Comparison of ENCODE assay signal across 8 cellular contexts in the genomic region with DNA sequence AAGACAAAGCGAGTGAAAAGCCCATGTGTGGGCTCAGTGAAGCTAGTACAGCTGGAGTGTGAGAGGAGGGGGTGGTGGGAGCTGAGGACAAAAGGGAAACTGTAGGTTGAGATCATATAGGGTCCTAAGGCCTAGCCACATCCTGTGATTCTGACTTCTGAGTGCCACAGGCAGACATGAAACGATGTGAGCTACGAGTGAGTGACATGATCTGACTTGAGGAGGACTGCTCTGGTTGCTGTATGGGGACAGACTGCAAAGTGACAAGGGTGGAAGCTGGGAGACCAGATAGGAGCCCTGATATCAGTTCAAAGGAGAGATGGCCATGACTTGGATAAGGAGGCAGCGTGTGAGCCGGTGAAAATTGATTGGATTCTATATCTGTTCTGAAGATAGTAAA.
DNase-seq lines count a peak whose midpoint lies in the region; ATAC-seq and TF ChIP-seq lines count a peak whose summit lies in the region.

No MANE protein-coding gene starts in this region.

- no TSS peak for BruUV-seq in MCF 10A (replicated peaks; lab: Mats Ljungman, UMichigan)
- BruUV-seq in IMR-90 (replicated peaks; lab: Mats Ljungman, UMichigan), result no TSS peak

- H3K9me3 ChIP-seq in breast epithelium (no peaks in the 10 kb centered on the region), IMR-90 (ENCODE audit: control insufficient read depth, insufficient read depth, low read length) (no peaks in the 10 kb centered on the region), thymus (ENCODE audit: control insufficient read depth) (no peaks in the 10 kb centered on the region), hepatocyte (ENCODE audit: low read depth) (no peaks in the 10 kb centered on the region)

- DNase-seq in MCF 10A (ENCODE audit: unreplicated experiment), result no peak
- no peak for DNase-seq in breast epithelium (ENCODE audit: low spot score in 2 of 2)
- no peak for DNase-seq in IMR-90
- DNase-seq in activated naive CD8-positive, alpha-beta T cell treated with anti-CD3 and anti-CD28 coated beads for 36 hours, result peak; percentile 54
- DNase-seq in RKO (ENCODE audit: low spot score), result no peak
- DNase-seq in hepatocyte (ENCODE audit: low spot score), result no peak
- no peak for DNase-seq in MV-4-11 (lab: John Stamatoyannopoulos, UW)

- H3K4me1 ChIP-seq in breast epithelium (peaks cover 0 to 6% of the 10 kb centered on the region in 2 donors), IMR-90 (ENCODE audit: control insufficient read depth, insufficient read depth, low read length) (peaks cover 32% of the 10 kb centered on the region), thymus (ENCODE audit: control insufficient read depth, insufficient read depth, low read length) (peaks cover 55% of the 10 kb centered on the region), hepatocyte (ENCODE audit: insufficient read depth) (peaks cover 11% of the 10 kb centered on the region)

- WGBS in IMR-90 (ENCODE audit: extremely low coverage in 2 of 2, insufficient read length in 1 of 2), 2 experiments, result 88% methylated on average over 4 of the region's 5 CpGs; no CpG with 5 or more reads in 1 of the 2 experiments
- 24% methylated on average over 5 of the region's 5 CpGs for WGBS in thymus
- WGBS in hepatocyte (ENCODE audit: low lambda C conversion rate, missing lambda C conversion rate), result 86% methylated on average over 5 of the region's 5 CpGs

- TF ChIP-seq POLR2A in breast epithelium (IDR thresholded peaks at IDR 0.05) (no peak), IMR-90 (IDR thresholded peaks at IDR 0.05; ENCODE audit: low read depth, low read length) (no peak)

- no peak overlapping the region for H2AK9ac ChIP-seq in IMR-90 (replicated peaks; ENCODE audit: low read depth, low read length, poor library complexity)

- H3K4me2 ChIP-seq in IMR-90 (ENCODE audit: low read depth, low read length) (no peak overlapping the region), hepatocyte (no peak overlapping the region)

- peak overlapping the region; percentile 53; the same call in 1 of the 2 replicates for H4K91ac ChIP-seq in IMR-90 (ENCODE audit: insufficient read depth, low read depth, low read length)

- peak overlapping the region; percentile 81 for H3K4ac ChIP-seq in IMR-90 (ENCODE audit: low read depth, low read length)

- H4K20me1 ChIP-seq in IMR-90 (ENCODE audit: insufficient read depth, low read length), result no peaks in the 10 kb centered on the region; the same call in 1 of the 2 replicates
- H4K20me1 ChIP-seq in hepatocyte (ENCODE audit: insufficient read depth, poor library complexity, severe bottlenecking), result no peaks in the 10 kb centered on the region

- no peak for TF ChIP-seq RAD21 in IMR-90 (IDR thresholded peaks at IDR 0.05; ENCODE audit: low read length)

- peak overlapping the region; percentile 44 to 53; a peak in 2 of 4 replicates for H4K8ac ChIP-seq in IMR-90 (ENCODE audit: low read depth in 2 of 2, low read length in 2 of 2)

- peak overlapping the region; percentile 77; the same call in 1 of the 2 replicates for H2BK120ac ChIP-seq in IMR-90 (ENCODE audit: low read depth, low read length)

- no peaks in the 10 kb centered on the region for H3K79me2 ChIP-seq in hepatocyte

- H2AFZ ChIP-seq in IMR-90 (replicated peaks; ENCODE audit: low read length, poor library complexity) (peak overlapping the region; percentile 16), hepatocyte (no peak overlapping the region)

- H4K5ac ChIP-seq in IMR-90 (ENCODE audit: low read depth, low read length), result peak overlapping the region; percentile 1; the same call in 1 of the 2 replicates

- H3K23ac ChIP-seq in IMR-90 (ENCODE audit: low read depth, low read length), result peak overlapping the region; percentile 95

- ATAC-seq in IMR-90 (ENCODE audit: low read depth), result no peak

- dilution Hi-C loops in IMR-90 (cut with HindIII; ENCODE audit: low sequenced_read_pairs, unreplicated experiment), result no loop called here

- H3K27me3 Mint-ChIP-seq in MCF 10A (ENCODE audit: insufficient read depth, unreplicated experiment), result no peaks in the 10 kb centered on the region
- H3K27me3 Mint-ChIP-seq in activated naive CD8-positive, alpha-beta T cell treated with anti-CD3 and anti-CD28 coated beads for 36 hours, result no peaks in the 10 kb centered on the region

- no peaks in the 10 kb centered on the region for H3K36me3 Mint-ChIP-seq in MCF 10A (ENCODE audit: insufficient read depth, unreplicated experiment)
- H3K36me3 Mint-ChIP-seq in activated naive CD8-positive, alpha-beta T cell treated with anti-CD3 and anti-CD28 coated beads for 36 hours, result peaks cover 14% of the 10 kb centered on the region

- no peak overlapping the region for H3K9ac ChIP-seq in IMR-90 (ENCODE audit: low read depth, low read length)

- peak overlapping the region; percentile 67; the same call in 2 of the 3 replicates for H2BK15ac ChIP-seq in IMR-90 (ENCODE audit: low read depth, low read length)

- in situ Hi-C loops in IMR-90 (cut with MboI; ENCODE audit: low sequenced_read_pairs), result no loop called here

- peaks cover 46% of the 10 kb centered on the region for H3K9me1 ChIP-seq in IMR-90 (ENCODE audit: insufficient read depth, low read length)

- CTCF ChIA-PET in MCF 10A (lab: Yijun Ruan, JAX), result interaction anchor here (0.5 to 1.9 kb wide), 2 partner anchors 34 to 41 kb away, joined by 3 to 7 read pairs; no protein-coding TSS in a partner anchor
- CTCF ChIA-PET in IMR-90 (lab: Yijun Ruan, JAX), result no interaction called here

- peak overlapping the region; percentile 33 for H3K27ac Mint-ChIP-seq in MCF 10A (ENCODE audit: low read depth, unreplicated experiment)
- peak overlapping the region; percentile 86 for H3K27ac Mint-ChIP-seq in activated naive CD8-positive, alpha-beta T cell treated with anti-CD3 and anti-CD28 coated beads for 36 hours

- TF ChIP-seq CTCF in MCF 10A (IDR thresholded peaks at IDR 0.05; ENCODE audit: unreplicated experiment) (no peak), breast epithelium (IDR thresholded peaks at IDR 0.05) (no peak), IMR-90 (conservative IDR thresholded peaks at IDR 0.05; ENCODE audit: low read depth, low read length) (no peak), hepatocyte (IDR thresholded peaks at IDR 0.05; ENCODE audit: poor library complexity) (no peak)

- H2AK5ac ChIP-seq in IMR-90 (ENCODE audit: low read depth, low read length), result peak overlapping the region; percentile 87

- 0 out of 2 replicates have a peak overlapping the region, but pooled peaks have one; percentile 1 for H2BK20ac ChIP-seq in IMR-90 (ENCODE audit: low read depth, low read length)

- H2BK5ac ChIP-seq in IMR-90 (ENCODE audit: low read depth, low read length, poor library complexity, severe bottlenecking), result peak overlapping the region; percentile 7

- no peaks in the 10 kb centered on the region for H3K9me3 Mint-ChIP-seq in MCF 10A (ENCODE audit: unreplicated experiment)
- H3K9me3 Mint-ChIP-seq in activated naive CD8-positive, alpha-beta T cell treated with anti-CD3 and anti-CD28 coated beads for 36 hours, result no peaks in the 10 kb centered on the region

- peaks cover 33 to 87% of the 10 kb centered on the region in 2 experiments for H3K79me1 ChIP-seq in IMR-90 (ENCODE audit: low read depth in 1 of 2, low read length in 2 of 2)

- H3K4me3 Mint-ChIP-seq in MCF 10A (ENCODE audit: unreplicated experiment), result no peak overlapping the region
- peak overlapping the region; percentile 81 for H3K4me3 Mint-ChIP-seq in activated naive CD8-positive, alpha-beta T cell treated with anti-CD3 and anti-CD28 coated beads for 36 hours

- peak overlapping the region; percentile 61 for H3K14ac ChIP-seq in IMR-90 (replicated peaks; ENCODE audit: low read depth, low read length)

- intact Hi-C loops in MCF 10A (cut with micrococcal nuclease), result no loop called here
- intact Hi-C loops in breast epithelium (cut with DNase I; ENCODE audit: low total_unique reads), result no loop called here
- intact Hi-C loops in IMR-90 (cut with micrococcal nuclease), result no loop called here

- H3K18ac ChIP-seq in IMR-90 (ENCODE audit: low read depth, low read length), result no peak overlapping the region

- H3K27ac ChIP-seq in breast epithelium (no peak overlapping the region), IMR-90 (ENCODE audit: insufficient read depth, low read length) (no peak overlapping the region), thymus (ENCODE audit: low read depth) (peak overlapping the region; percentile 98), hepatocyte (no peak overlapping the region)

- no peak overlapping the region for H3K4me3 ChIP-seq in breast epithelium
- H3K4me3 ChIP-seq in IMR-90 (ENCODE audit: insufficient read depth, low read depth, low read length), result no peak overlapping the region
- H3K4me3 ChIP-seq in thymus (ENCODE audit: low read length), result peak overlapping the region; percentile 63
- no peak overlapping the region for H3K4me3 ChIP-seq in hepatocyte

- H3K36me3 ChIP-seq in breast epithelium (no peaks in the 10 kb centered on the region), IMR-90 (ENCODE audit: control insufficient read depth, insufficient read depth, low read length) (peaks cover 7% of the 10 kb centered on the region; the same call in 1 of the 2 replicates), thymus (ENCODE audit: control insufficient read depth, insufficient read depth) (no peaks in the 10 kb centered on the region), hepatocyte (replicated peaks; ENCODE audit: insufficient read depth, low read depth) (no peaks in the 10 kb centered on the region)

- no peak overlapping the region for H3K56ac ChIP-seq in IMR-90 (ENCODE audit: extremely low read depth, insufficient read depth, low read length)

- H3K4me1 Mint-ChIP-seq in MCF 10A (ENCODE audit: insufficient read depth, unreplicated experiment), result peaks cover 22% of the 10 kb centered on the region
- peaks cover 70% of the 10 kb centered on the region for H3K4me1 Mint-ChIP-seq in activated naive CD8-positive, alpha-beta T cell treated with anti-CD3 and anti-CD28 coated beads for 36 hours

- H3K27me3 ChIP-seq in breast epithelium, result no peaks in the 10 kb centered on the region
- H3K27me3 ChIP-seq in IMR-90 (ENCODE audit: control insufficient read depth, insufficient read depth, low read length), result no peaks in the 10 kb centered on the region
- H3K27me3 ChIP-seq in thymus (ENCODE audit: control insufficient read depth, insufficient read depth), result no peaks in the 10 kb centered on the region
- no peaks in the 10 kb centered on the region for H3K27me3 ChIP-seq in hepatocyte

- POLR2A ChIA-PET in MCF 10A (lab: Yijun Ruan, JAX) (interaction anchor here (0.7 kb wide), 1 partner anchor 107 kb away, joined by 3 read pairs; no protein-coding TSS in a partner anchor), IMR-90 (lab: Charles Lee; ENCODE audit: unreplicated experiment) (interaction anchor here (0.6 kb wide), 1 partner anchor 91 kb away, joined by 4 read pairs; no protein-coding TSS in a partner anchor)

- H3K9me2 ChIP-seq in hepatocyte (replicated peaks; ENCODE audit: insufficient read depth), result no peaks in the 10 kb centered on the region

TF ChIP-seq in IMR-90, 13 proteins besides CTCF, POLR2A, EP300 and RAD21 (continues in another document):
- TF ChIP-seq CEBPB (IDR thresholded peaks at IDR 0.05; ENCODE audit: low read depth, low read length), result no peak
